ENCODE assay signal across 28 cellular contexts in genomic region chr2:170963386-170963785, GRCh38.
"Had no signal": no experiment of that assay in that cellular context is flagged by ENCODE, and none has a peak within 500 bp of the region (broad histone marks: within the 10 kb centered on the region; RNA-seq: fewer than 3 reads in every experiment).

No MANE protein-coding gene starts in this region.

- H3K27ac ChIP-seq: neural progenitor cell, ovary, parathyroid adenoma, psoas muscle, sigmoid colon, stomach, thoracic aorta, thyroid gland, tibial nerve, upper lobe of left lung, vagina had no signal

- H3K27me3 Mint-ChIP-seq: progenitor cell of endocrine pancreas; stimulated activated naive B cell treated with anti-CD40 and anti-IgM and Interleukin-4, amounts not matched to agents 10 μg/mL and 1 μg/mL and 100 μg/mL, for 72 hours; stimulated activated naive CD8-positive, alpha-beta T cell treated with anti-CD3 and anti-CD28 coated beads, Interleukin-15, Interleukin-2, amounts not matched to agents 100 ng/mL and 50 ng/mL, for 24 hours had no signal

- H3K4me3 Mint-ChIP-seq: natural killer cell; nephron; neural progenitor cell; stimulated activated effector memory CD8-positive, alpha-beta T cell treated with anti-CD3 and anti-CD28 coated beads, Interleukin-12 subunit alpha, Interleukin-12 subunit beta, amount 100 ng/mL, for 72 hours; stimulated activated naive B cell treated with anti-CD40 and anti-IgM and Interleukin-4, amounts not matched to agents 10 μg/mL and 1 μg/mL and 100 μg/mL, for 72 hours; stimulated activated naive CD8-positive, alpha-beta T cell treated with anti-CD3 and anti-CD28 coated beads, Interleukin-15, Interleukin-2, amounts not matched to agents 100 ng/mL and 50 ng/mL, for 24 hours had no signal

- ATAC-seq: natural killer cell; psoas muscle; right cardiac atrium; stimulated activated effector memory CD8-positive, alpha-beta T cell treated with anti-CD3 and anti-CD28 coated beads, Interleukin-12 subunit alpha, Interleukin-12 subunit beta, amount 100 ng/mL, for 72 hours; stimulated activated naive B cell treated with anti-CD40 and anti-IgM and Interleukin-4, amounts not matched to agents 10 μg/mL and 1 μg/mL and 100 μg/mL, for 72 hours had no signal

- H2AFZ ChIP-seq: neural progenitor cell, parathyroid adenoma had no signal

- FAIRE-seq: small intestine, urothelium cell line had no signal

- H3K79me2 ChIP-seq: parathyroid adenoma had no signal

- H3K9me3 ChIP-seq: ovary, psoas muscle, sigmoid colon, stomach, thoracic aorta, thyroid gland, tibial nerve, upper lobe of left lung, vagina had no signal

- H3K4me1 ChIP-seq: neural progenitor cell, parathyroid adenoma, psoas muscle, sigmoid colon, stomach, thyroid gland, tibial nerve, upper lobe of left lung, vagina had no signal

- H3K9me3 Mint-ChIP-seq: natural killer cell; nephron; neural progenitor cell; stimulated activated effector memory CD8-positive, alpha-beta T cell treated with anti-CD3 and anti-CD28 coated beads, Interleukin-12 subunit alpha, Interleukin-12 subunit beta, amount 100 ng/mL, for 72 hours; stimulated activated naive B cell treated with anti-CD40 and anti-IgM and Interleukin-4, amounts not matched to agents 10 μg/mL and 1 μg/mL and 100 μg/mL, for 72 hours; stimulated activated naive CD8-positive, alpha-beta T cell treated with anti-CD3 and anti-CD28 coated beads, Interleukin-15, Interleukin-2, amounts not matched to agents 100 ng/mL and 50 ng/mL, for 24 hours had no signal

- H3K4me3 ChIP-seq: neural progenitor cell, ovary, psoas muscle, sigmoid colon, stomach, thoracic aorta, thyroid gland, tibial nerve, upper lobe of left lung, vagina had no signal

- H3K4me1 Mint-ChIP-seq: natural killer cell; neural progenitor cell; stimulated activated effector memory CD8-positive, alpha-beta T cell treated with anti-CD3 and anti-CD28 coated beads, Interleukin-12 subunit alpha, Interleukin-12 subunit beta, amount 100 ng/mL, for 72 hours had no signal

- H3K36me3 ChIP-seq: ovary had no signal

- DNase-seq: natural killer cell; occipital lobe; ovary; posterior cingulate gyrus; psoas muscle; right cardiac atrium; sigmoid colon; small intestine; stimulated activated CD4-positive, alpha-beta T cell treated with anti-CD3 and anti-CD28 coated beads, Interleukin-15, amount 100 ng/mL, for 24 hours; stimulated activated CD4-positive, alpha-beta T cell treated with anti-CD3 and anti-CD28 coated beads, Interleukin-2, amount 100 ng/mL, for 24 hours; stimulated activated CD4-positive, alpha-beta T cell treated with anti-CD3 and anti-CD28 coated beads, Interleukin-2, amount 100 ng/mL, for 48 hours; stimulated activated CD4-positive, alpha-beta T cell treated with anti-CD3 and anti-CD28 coated beads, Interleukin-4, amount 100 ng/mL, for 24 hours; stimulated activated naive B cell treated with anti-CD40 and anti-IgM and Interleukin-4, amounts not matched to agents 10 μg/mL and 1 μg/mL and 100 μg/mL, for 72 hours; stimulated activated naive CD4-positive, alpha-beta T cell treated with Interleukin-2 at 50 U/mL for 16 hours; stomach; thyroid gland; trophoblast cell; upper lobe of left lung had no signal

- H3K4me2 ChIP-seq: neural progenitor cell had no signal

- H3K27me3 ChIP-seq: neural progenitor cell, ovary, sigmoid colon, stomach, thyroid gland, tibial nerve, upper lobe of left lung, vagina had no signal

- H3K9ac ChIP-seq: neural progenitor cell, parathyroid adenoma had no signal

- H3K27ac Mint-ChIP-seq: nephron; neural progenitor cell; progenitor cell of endocrine pancreas; stimulated activated effector memory CD8-positive, alpha-beta T cell treated with anti-CD3 and anti-CD28 coated beads, Interleukin-12 subunit alpha, Interleukin-12 subunit beta, amount 100 ng/mL, for 72 hours; stimulated activated naive B cell treated with anti-CD40 and anti-IgM and Interleukin-4, amounts not matched to agents 10 μg/mL and 1 μg/mL and 100 μg/mL, for 72 hours had no signal
